In the genomic region with DNA sequence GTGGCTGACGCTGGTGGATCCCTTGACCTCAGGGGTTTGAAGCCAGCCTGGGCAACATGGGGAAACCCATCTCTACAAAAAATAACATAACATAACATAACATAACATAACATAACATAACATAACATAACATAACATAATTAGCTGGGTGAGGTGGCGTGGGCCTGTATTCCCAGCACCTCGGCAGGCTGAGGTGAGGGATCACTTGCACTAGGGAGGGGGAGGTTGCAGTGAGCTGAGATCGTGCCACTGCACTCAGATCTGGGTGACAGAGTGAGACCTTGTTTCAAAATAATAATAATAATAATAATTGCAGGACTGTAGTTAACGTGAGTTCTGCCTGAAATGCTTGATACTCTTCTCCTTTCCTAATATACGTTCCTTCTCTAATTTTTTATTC, we compare ENCODE assay signal across 9 cellular contexts.
A peak's percentile ranks its signal among the peaks of the same experiment; 100 is the strongest.
DNase-seq lines count a peak whose midpoint lies in the region; ATAC-seq and TF ChIP-seq lines count a peak whose summit lies in the region.
"Had no signal": no experiment of that assay in that cellular context is flagged by ENCODE, and none has a peak within 500 bp of the region (broad histone marks: within the 10 kb centered on the region; RNA-seq: fewer than 3 reads in every experiment).

No MANE protein-coding gene starts in this region.

- H3K27me3 ChIP-seq in MM.1S (replicated peaks; ENCODE audit: insufficient read depth, low read length) (no peaks in the 10 kb centered on the region), parathyroid adenoma (ENCODE audit: control insufficient read depth, insufficient read depth, low read length) (no peaks in the 10 kb centered on the region)

- H3K36me3 Mint-ChIP-seq in effector memory CD8-positive, alpha-beta T cell (ENCODE audit: insufficient read depth): peaks cover 53% of the 10 kb centered on the region

- no peaks in the 10 kb centered on the region for H3K27me3 Mint-ChIP-seq in effector memory CD8-positive, alpha-beta T cell

- TF ChIP-seq CTCF in MM.1S (IDR thresholded peaks at IDR 0.05; ENCODE audit: low read length): no peak
- TF ChIP-seq CTCF in parathyroid adenoma (IDR thresholded peaks at IDR 0.05): no peak

- H2AFZ ChIP-seq in MM.1S (ENCODE audit: low read length): no peak overlapping the region
- no peak overlapping the region for H2AFZ ChIP-seq in parathyroid adenoma

- H3K9me2 ChIP-seq in MM.1S (replicated peaks; ENCODE audit: insufficient read depth, low read length): no peaks in the 10 kb centered on the region

- H3K9ac ChIP-seq in ES-I3 (ENCODE audit: low read depth, low read length) (0 out of 2 replicates have a peak overlapping the region, but pooled peaks have one; percentile 86), MM.1S (ENCODE audit: low read length) (peak overlapping the region; percentile 96; the same call in 1 of the 2 replicates), parathyroid adenoma (no peak overlapping the region)

- H3K4me1 Mint-ChIP-seq in effector memory CD8-positive, alpha-beta T cell (ENCODE audit: low read depth in 2 of 2): peaks cover 17 to 26% of the 10 kb centered on the region in 2 donors

- H3F3A ChIP-seq in MM.1S (ENCODE audit: insufficient read depth, low read length): no peaks in the 10 kb centered on the region

- H3K27ac ChIP-seq in MM.1S (ENCODE audit: low read length): no peak overlapping the region
- no peak overlapping the region for H3K27ac ChIP-seq in parathyroid adenoma

- H3K4me3 ChIP-seq in MM.1S (ENCODE audit: low read length) (peak overlapping the region; percentile 88; the same call in 1 of the 2 replicates), parathyroid adenoma (ENCODE audit: low read depth, low read length) (peak overlapping the region; percentile 98)

- H3K9me3 ChIP-seq in ES-I3 (ENCODE audit: control insufficient read depth, insufficient read depth, low read length): no peaks in the 10 kb centered on the region
- H3K9me3 ChIP-seq in MM.1S (replicated peaks; ENCODE audit: insufficient read depth, low read length): no peaks in the 10 kb centered on the region
- H3K9me3 ChIP-seq in parathyroid adenoma (ENCODE audit: control insufficient read depth, low read length): no peaks in the 10 kb centered on the region

- H3K4me3 Mint-ChIP-seq in effector memory CD8-positive, alpha-beta T cell: peak overlapping the region; percentile 97 to 98

- H3K4me1 ChIP-seq in ES-I3 (ENCODE audit: insufficient read depth, low read length): peaks cover 3% of the 10 kb centered on the region; the same call in 1 of the 2 replicates
- H3K4me1 ChIP-seq in MM.1S (ENCODE audit: low read length): no peaks in the 10 kb centered on the region
- peaks cover 3% of the 10 kb centered on the region for H3K4me1 ChIP-seq in parathyroid adenoma

- H3K36me3 ChIP-seq in ES-I3 (ENCODE audit: insufficient read depth, low read length) (no peaks in the 10 kb centered on the region; the same call in none of the 2 replicates), MM.1S (replicated peaks; ENCODE audit: insufficient read depth, low read length) (no peaks in the 10 kb centered on the region; the same call in 1 of the 2 replicates), parathyroid adenoma (ENCODE audit: control insufficient read depth, insufficient read depth, low read length) (no peaks in the 10 kb centered on the region)

- H3K9me3 Mint-ChIP-seq in effector memory CD8-positive, alpha-beta T cell: no peaks in the 10 kb centered on the region

- H3K4me2 ChIP-seq in MM.1S (ENCODE audit: low read depth, low read length) (peak overlapping the region; percentile 75), parathyroid adenoma (ENCODE audit: low read length) (peak overlapping the region; percentile 75)

- ATAC-seq in effector memory CD8-positive, alpha-beta T cell (replicated peaks): no peak
- ATAC-seq in GM19463 (IDR thresholded peaks at IDR 0.05; ENCODE audit: unreplicated experiment) (no peak), GM19452 (IDR thresholded peaks at IDR 0.05; ENCODE audit: unreplicated experiment) (no peak)

- DNase-seq in MM.1S (no peak), amygdala (lab: John Stamatoyannopoulos, UW) (no peak), ecto neural progenitor cell (ENCODE audit: low spot score) (no peak)
- DNase-seq in effector memory CD8-positive, alpha-beta T cell: no peak
- DNase-seq: effector memory CD4-positive, alpha-beta T cell had no signal

- no peaks in the 10 kb centered on the region for H4K20me1 ChIP-seq in MM.1S (ENCODE audit: insufficient read depth, low read length)

- H3K79me2 ChIP-seq in MM.1S (ENCODE audit: low read length) (peaks cover 18% of the 10 kb centered on the region), parathyroid adenoma (peaks cover 3% of the 10 kb centered on the region)

- peak overlapping the region; percentile 100 for H3K27ac Mint-ChIP-seq in effector memory CD8-positive, alpha-beta T cell
